Comparison of ENCODE assay signal across 8 cellular contexts in the genomic region with DNA sequence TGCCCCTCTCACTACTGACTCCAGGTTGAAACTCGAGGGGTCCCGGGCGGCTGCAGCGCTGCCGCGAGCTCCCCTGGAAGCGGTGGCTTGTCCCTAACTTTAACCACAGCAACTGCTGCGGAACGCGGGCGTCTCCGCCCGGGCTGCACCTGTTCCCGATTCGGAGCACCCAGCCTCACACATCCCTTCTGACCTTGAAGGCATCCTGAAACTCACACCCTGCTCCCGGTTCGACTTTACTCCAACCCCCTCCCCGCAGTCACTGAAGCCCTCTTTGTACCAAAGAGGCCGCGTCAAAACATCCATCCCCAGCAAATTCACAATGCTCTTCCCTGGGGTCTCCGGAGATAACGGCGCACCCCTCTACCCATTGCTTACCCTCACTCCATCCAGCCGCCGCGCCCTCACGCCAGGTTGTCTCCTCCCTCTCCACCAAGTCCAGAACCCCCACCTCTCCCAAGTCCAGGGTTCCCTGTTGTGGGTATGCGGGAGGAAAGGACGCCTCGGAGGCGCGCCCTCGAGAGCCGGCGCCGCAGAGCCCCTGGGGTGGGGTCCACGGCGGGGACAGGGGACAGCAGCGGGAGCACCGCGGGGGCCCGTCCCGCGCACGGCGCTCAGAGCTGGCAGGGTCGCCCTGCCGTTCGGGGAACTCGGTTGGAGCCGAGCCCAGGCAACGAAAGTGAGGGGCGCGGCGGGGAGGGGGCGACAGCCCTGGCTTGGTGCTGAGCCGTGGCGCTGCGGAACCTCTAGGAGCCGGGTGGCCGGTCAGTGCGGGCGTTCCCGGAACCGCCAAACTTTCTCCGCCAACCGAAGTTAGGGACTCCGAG. TPM values are rescaled to one million over a fixed set of nuclear protein-coding genes. Genes with fewer than 3 reads are reported as not detected.
DNase-seq lines count a peak whose midpoint lies in the region; ATAC-seq and TF ChIP-seq lines count a peak whose summit lies in the region.

No MANE protein-coding gene starts in this region.

- no peaks in the 10 kb centered on the region for H3K27me3 ChIP-seq in right lobe of liver
- H3K27me3 ChIP-seq in vagina, result no peaks in the 10 kb centered on the region

- TF ChIP-seq POLR2A in right lobe of liver (IDR thresholded peaks at IDR 0.05), result no peak
- no peak for TF ChIP-seq POLR2A in vagina (IDR thresholded peaks at IDR 0.05)

- peaks cover 6% of the 10 kb centered on the region for H3K4me1 Mint-ChIP-seq in activated T-helper 17 cell treated with anti-CD3 and anti-CD28 coated beads, Interleukin-2, amount 50 U/mL, for 72 hours

- H3K9me3 ChIP-seq in right lobe of liver, result no peaks in the 10 kb centered on the region
- no peaks in the 10 kb centered on the region for H3K9me3 ChIP-seq in vagina

- peaks cover 46% of the 10 kb centered on the region for H3K27me3 Mint-ChIP-seq in activated T-helper 17 cell treated with anti-CD3 and anti-CD28 coated beads, Interleukin-2, amount 50 U/mL, for 72 hours

- H3K4me3 Mint-ChIP-seq in activated T-helper 17 cell treated with anti-CD3 and anti-CD28 coated beads, Interleukin-2, amount 50 U/mL, for 72 hours, result peak overlapping the region; percentile 47

- no peak overlapping the region for H3K27ac Mint-ChIP-seq in activated T-helper 17 cell treated with anti-CD3 and anti-CD28 coated beads, Interleukin-2, amount 50 U/mL, for 72 hours

- in situ Hi-C loops in KBM-7 (cut with MboI; ENCODE audit: low pct_unique_long_range_greater_than_20kb, low sequenced_read_pairs), result no loop called here

- peak; percentile 9 for DNase-seq in stimulated activated CD4-positive, alpha-beta T cell treated with anti-CD3 and anti-CD28 coated beads, Interleukin-15, amount 100 ng/mL, for 24 hours
- DNase-seq in stimulated activated CD4-positive, alpha-beta T cell treated with anti-CD3 and anti-CD28 coated beads, Interleukin-2, amount 100 ng/mL, for 24 hours, result no peak
- peak; percentile 33 to 60 (median 45) for DNase-seq in right lobe of liver
- DNase-seq in vagina (ENCODE audit: extremely low spot score in 2 of 2), result peak in 1 of 2 donors; percentile 40
- no peak for DNase-seq in activated CD4-positive, alpha-beta T cell treated with anti-CD3 and anti-CD28 coated beads, Interleukin-2, amount 50 U/mL, for 4 hours
- no peak for DNase-seq in KBM-7

- intact Hi-C loops in right lobe of liver (cut with DNase I) (no loop called here), vagina (cut with DNase I) (loop anchor here (2.0 kb wide), 1 partner anchor 249 kb away; no protein-coding TSS in a partner anchor)

- H3K4me1 ChIP-seq in right lobe of liver (peaks cover 0 to 11% (median 0%) of the 10 kb centered on the region in 4 donors), vagina (peaks cover 24% of the 10 kb centered on the region)

- no peak for ATAC-seq in activated T-helper 17 cell treated with anti-CD3 and anti-CD28 coated beads, Interleukin-2, amount 50 U/mL, for 72 hours (replicated peaks)
- peak; percentile 5 to 35 (median 17) for ATAC-seq in right lobe of liver
- no peak for ATAC-seq in GM18498 (IDR thresholded peaks at IDR 0.05; ENCODE audit: unreplicated experiment)

- no peaks in the 10 kb centered on the region for H3K36me3 Mint-ChIP-seq in activated T-helper 17 cell treated with anti-CD3 and anti-CD28 coated beads, Interleukin-2, amount 50 U/mL, for 72 hours (ENCODE audit: low read depth)

- H3K36me3 ChIP-seq in right lobe of liver, result no peaks in the 10 kb centered on the region
- H3K36me3 ChIP-seq in vagina, result no peaks in the 10 kb centered on the region

- H3K27ac ChIP-seq in right lobe of liver, result peak overlapping the region in 2 of 3 donors; percentile 61 to 66
- peak overlapping the region; percentile 64 for H3K27ac ChIP-seq in vagina

- H3K4me3 ChIP-seq in right lobe of liver (peak overlapping the region; percentile 62 to 92 (median 87)), vagina (peak overlapping the region; percentile 52 to 72)

- H3K9me3 Mint-ChIP-seq in activated T-helper 17 cell treated with anti-CD3 and anti-CD28 coated beads, Interleukin-2, amount 50 U/mL, for 72 hours, result no peaks in the 10 kb centered on the region

- TF ChIP-seq CTCF in right lobe of liver (IDR thresholded peaks at IDR 0.05), result no peak
- TF ChIP-seq CTCF in vagina (IDR thresholded peaks at IDR 0.05), result no peak

- WGBS in right lobe of liver (ENCODE audit: insufficient coverage, low coverage, low lambda C conversion rate, missing lambda C conversion rate), result 1% methylated on average over 21 of the region's 68 CpGs

RNA-seq across cellular contexts. Expression of a gene that starts 0.9 kb away (rescaled TPM):
- under 1 TPM in 1 of 2 donors, not detected in 1; 0.29 TPM for total RNA-seq in activated T-helper 17 cell treated with anti-CD3 and anti-CD28 coated beads, Interleukin-2, amount 50 U/mL, for 72 hours
- total RNA-seq in right lobe of liver (10 to 100 TPM; 13.4 to 25.1 (median 16.6) TPM), vagina (22.6 TPM)

Comparison
In these comparisons a context has a peak if more than half of its experiments do, and no peak if none do; other contexts are left out.
1. DNase-seq: peak in stimulated activated CD4-positive, alpha-beta T cell treated with anti-CD3 and anti-CD28 coated beads, Interleukin-15, amount 100 ng/mL, for 24 hours (single experiment) and right lobe of liver (3 of 3); none in stimulated activated CD4-positive, alpha-beta T cell treated with anti-CD3 and anti-CD28 coated beads, Interleukin-2, amount 100 ng/mL, for 24 hours (0 of 2), activated CD4-positive, alpha-beta T cell treated with anti-CD3 and anti-CD28 coated beads, Interleukin-2, amount 50 U/mL, for 4 hours (0 of 2) and KBM-7 (single experiment).
2. ATAC-seq: peak in right lobe of liver (4 of 4); none in activated T-helper 17 cell treated with anti-CD3 and anti-CD28 coated beads, Interleukin-2, amount 50 U/mL, for 72 hours (single experiment) and GM18498 (single experiment).
3. RNA of a gene that starts 0.9 kb away (total RNA-seq): 22.6 TPM in vagina (single experiment) and 13.4 to 25.1 TPM in right lobe of liver; 0.29 TPM in activated T-helper 17 cell treated with anti-CD3 and anti-CD28 coated beads, Interleukin-2, amount 50 U/mL, for 72 hours; every median in the first group is over 10 times any median in the second.